ENCODE assay signal across 2 cellular contexts in the genomic region with DNA sequence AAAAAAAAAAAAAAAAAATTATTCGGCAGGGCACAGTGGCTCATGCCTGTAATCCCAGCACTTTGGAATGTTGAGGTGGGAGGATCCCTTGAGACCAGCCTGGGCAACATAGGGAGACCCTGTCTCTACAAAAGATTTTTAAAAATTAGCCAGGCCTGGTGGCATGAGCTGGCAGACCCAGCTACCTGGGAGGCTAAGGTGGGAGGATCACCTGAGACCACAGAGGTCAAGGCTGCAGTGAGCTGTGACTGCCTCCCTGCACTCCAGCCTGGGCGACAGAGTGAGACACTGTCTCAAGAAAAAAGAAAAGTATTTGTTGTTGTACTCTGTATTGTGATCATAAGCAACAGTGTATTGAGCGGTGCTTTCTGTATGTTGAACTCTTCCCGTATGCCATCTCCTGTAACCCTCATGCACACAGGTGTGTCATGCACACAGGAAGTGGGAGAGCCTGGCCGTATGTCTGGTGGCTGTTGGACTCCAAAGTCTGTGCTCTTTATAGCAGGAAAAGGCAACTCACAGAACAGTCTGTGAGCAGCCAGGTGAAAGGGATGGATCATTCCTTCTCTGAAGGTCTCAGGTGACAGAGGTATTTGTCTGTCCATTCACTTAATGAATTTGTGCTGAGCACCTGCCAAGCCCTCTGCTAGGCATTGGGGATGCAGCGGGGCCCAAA.
TF ChIP-seq lines count a peak whose summit lies in the region.

No MANE protein-coding gene starts in this region.

TF ChIP-seq in IMR-90, 13 proteins besides CTCF, POLR2A, EP300 and RAD21:
- TF ChIP-seq CEBPB (IDR thresholded peaks at IDR 0.05; ENCODE audit: low read depth, low read length), result no peak
- no peak for TF ChIP-seq SMC3 (IDR thresholded peaks at IDR 0.05; ENCODE audit: low read depth, low read length)
- TF ChIP-seq, protein P1, sequence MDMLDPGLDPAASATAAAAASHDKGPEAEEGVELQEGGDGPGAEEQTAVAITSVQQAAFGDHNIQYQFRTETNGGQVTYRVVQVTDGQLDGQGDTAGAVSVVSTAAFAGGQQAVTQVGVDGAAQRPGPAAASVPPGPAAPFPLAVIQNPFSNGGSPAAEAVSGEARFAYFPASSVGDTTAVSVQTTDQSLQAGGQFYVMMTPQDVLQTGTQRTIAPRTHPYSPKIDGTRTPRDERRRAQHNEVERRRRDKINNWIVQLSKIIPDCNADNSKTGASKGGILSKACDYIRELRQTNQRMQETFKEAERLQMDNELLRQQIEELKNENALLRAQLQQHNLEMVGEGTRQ (IDR thresholded peaks at IDR 0.05; ENCODE audit: low read depth, low read length), result no peak
- no peak for TF ChIP-seq MAFK (IDR thresholded peaks at IDR 0.05; ENCODE audit: low read depth, low read length)
- no peak for TF ChIP-seq NFE2L2 (IDR thresholded peaks at IDR 0.05; ENCODE audit: low read depth, low read length)
- TF ChIP-seq RFX5 (IDR thresholded peaks at IDR 0.05; ENCODE audit: low read depth, low read length), result no peak
- no peak for TF ChIP-seq RCOR1 (IDR thresholded peaks at IDR 0.05; ENCODE audit: insufficient replicate concordance, low read length)
- no peak for TF ChIP-seq CHD1 (IDR thresholded peaks at IDR 0.05; ENCODE audit: low read depth, low read length)
- TF ChIP-seq, protein P2, sequence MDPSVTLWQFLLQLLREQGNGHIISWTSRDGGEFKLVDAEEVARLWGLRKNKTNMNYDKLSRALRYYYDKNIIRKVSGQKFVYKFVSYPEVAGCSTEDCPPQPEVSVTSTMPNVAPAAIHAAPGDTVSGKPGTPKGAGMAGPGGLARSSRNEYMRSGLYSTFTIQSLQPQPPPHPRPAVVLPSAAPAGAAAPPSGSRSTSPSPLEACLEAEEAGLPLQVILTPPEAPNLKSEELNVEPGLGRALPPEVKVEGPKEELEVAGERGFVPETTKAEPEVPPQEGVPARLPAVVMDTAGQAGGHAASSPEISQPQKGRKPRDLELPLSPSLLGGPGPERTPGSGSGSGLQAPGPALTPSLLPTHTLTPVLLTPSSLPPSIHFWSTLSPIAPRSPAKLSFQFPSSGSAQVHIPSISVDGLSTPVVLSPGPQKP (IDR thresholded peaks at IDR 0.05; ENCODE audit: borderline replicate concordance, low read depth, low read length), result no peak
- TF ChIP-seq MXI1 (IDR thresholded peaks at IDR 0.05; ENCODE audit: borderline replicate concordance, low read depth, low read length), result no peak
- TF ChIP-seq MAZ (IDR thresholded peaks at IDR 0.05; ENCODE audit: borderline replicate concordance, low read depth, low read length), result no peak
- TF ChIP-seq FOS (IDR thresholded peaks at IDR 0.05; ENCODE audit: low read depth, low read length), result no peak
TF ChIP-seq in IMR-90: peak in this region for 0.

TF ChIP-seq in H1, 55 proteins besides CTCF, POLR2A, EP300 and RAD21:
- TF ChIP-seq ZNF274 (IDR thresholded peaks at IDR 0.05; ENCODE audit: borderline replicate concordance, extremely low read depth, low read length) (no peak), EGR1 (IDR thresholded peaks at IDR 0.05; ENCODE audit: borderline replicate concordance, low read depth, low read length) (no peak), CBX8 (IDR thresholded peaks at IDR 0.05; ENCODE audit: borderline replicate concordance, low read depth, low read length) (no peak), SIN3A (conservative IDR thresholded peaks at IDR 0.05 in 1 of 2, IDR thresholded peaks at IDR 0.05 in 1 of 2; ENCODE audit: low read depth in 1 of 2, low read length in 2 of 2) (no peak), GTF2F1 (IDR thresholded peaks at IDR 0.05; ENCODE audit: borderline replicate concordance, low read depth, low read length) (no peak), SAP30 (IDR thresholded peaks at IDR 0.05; ENCODE audit: insufficient read depth, insufficient replicate concordance, low read length) (no peak), POLR2AphosphoS5 (IDR thresholded peaks at IDR 0.05; ENCODE audit: low read depth, low read length) (no peak), CREB1 (IDR thresholded peaks at IDR 0.05) (no peak), HDAC6 (IDR thresholded peaks at IDR 0.05; ENCODE audit: low read depth, low read length) (no peak)
- TF ChIP-seq, protein P3, sequence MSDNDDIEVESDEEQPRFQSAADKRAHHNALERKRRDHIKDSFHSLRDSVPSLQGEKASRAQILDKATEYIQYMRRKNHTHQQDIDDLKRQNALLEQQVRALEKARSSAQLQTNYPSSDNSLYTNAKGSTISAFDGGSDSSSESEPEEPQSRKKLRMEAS (IDR thresholded peaks at IDR 0.05), result no peak
- TF ChIP-seq, protein P4, sequence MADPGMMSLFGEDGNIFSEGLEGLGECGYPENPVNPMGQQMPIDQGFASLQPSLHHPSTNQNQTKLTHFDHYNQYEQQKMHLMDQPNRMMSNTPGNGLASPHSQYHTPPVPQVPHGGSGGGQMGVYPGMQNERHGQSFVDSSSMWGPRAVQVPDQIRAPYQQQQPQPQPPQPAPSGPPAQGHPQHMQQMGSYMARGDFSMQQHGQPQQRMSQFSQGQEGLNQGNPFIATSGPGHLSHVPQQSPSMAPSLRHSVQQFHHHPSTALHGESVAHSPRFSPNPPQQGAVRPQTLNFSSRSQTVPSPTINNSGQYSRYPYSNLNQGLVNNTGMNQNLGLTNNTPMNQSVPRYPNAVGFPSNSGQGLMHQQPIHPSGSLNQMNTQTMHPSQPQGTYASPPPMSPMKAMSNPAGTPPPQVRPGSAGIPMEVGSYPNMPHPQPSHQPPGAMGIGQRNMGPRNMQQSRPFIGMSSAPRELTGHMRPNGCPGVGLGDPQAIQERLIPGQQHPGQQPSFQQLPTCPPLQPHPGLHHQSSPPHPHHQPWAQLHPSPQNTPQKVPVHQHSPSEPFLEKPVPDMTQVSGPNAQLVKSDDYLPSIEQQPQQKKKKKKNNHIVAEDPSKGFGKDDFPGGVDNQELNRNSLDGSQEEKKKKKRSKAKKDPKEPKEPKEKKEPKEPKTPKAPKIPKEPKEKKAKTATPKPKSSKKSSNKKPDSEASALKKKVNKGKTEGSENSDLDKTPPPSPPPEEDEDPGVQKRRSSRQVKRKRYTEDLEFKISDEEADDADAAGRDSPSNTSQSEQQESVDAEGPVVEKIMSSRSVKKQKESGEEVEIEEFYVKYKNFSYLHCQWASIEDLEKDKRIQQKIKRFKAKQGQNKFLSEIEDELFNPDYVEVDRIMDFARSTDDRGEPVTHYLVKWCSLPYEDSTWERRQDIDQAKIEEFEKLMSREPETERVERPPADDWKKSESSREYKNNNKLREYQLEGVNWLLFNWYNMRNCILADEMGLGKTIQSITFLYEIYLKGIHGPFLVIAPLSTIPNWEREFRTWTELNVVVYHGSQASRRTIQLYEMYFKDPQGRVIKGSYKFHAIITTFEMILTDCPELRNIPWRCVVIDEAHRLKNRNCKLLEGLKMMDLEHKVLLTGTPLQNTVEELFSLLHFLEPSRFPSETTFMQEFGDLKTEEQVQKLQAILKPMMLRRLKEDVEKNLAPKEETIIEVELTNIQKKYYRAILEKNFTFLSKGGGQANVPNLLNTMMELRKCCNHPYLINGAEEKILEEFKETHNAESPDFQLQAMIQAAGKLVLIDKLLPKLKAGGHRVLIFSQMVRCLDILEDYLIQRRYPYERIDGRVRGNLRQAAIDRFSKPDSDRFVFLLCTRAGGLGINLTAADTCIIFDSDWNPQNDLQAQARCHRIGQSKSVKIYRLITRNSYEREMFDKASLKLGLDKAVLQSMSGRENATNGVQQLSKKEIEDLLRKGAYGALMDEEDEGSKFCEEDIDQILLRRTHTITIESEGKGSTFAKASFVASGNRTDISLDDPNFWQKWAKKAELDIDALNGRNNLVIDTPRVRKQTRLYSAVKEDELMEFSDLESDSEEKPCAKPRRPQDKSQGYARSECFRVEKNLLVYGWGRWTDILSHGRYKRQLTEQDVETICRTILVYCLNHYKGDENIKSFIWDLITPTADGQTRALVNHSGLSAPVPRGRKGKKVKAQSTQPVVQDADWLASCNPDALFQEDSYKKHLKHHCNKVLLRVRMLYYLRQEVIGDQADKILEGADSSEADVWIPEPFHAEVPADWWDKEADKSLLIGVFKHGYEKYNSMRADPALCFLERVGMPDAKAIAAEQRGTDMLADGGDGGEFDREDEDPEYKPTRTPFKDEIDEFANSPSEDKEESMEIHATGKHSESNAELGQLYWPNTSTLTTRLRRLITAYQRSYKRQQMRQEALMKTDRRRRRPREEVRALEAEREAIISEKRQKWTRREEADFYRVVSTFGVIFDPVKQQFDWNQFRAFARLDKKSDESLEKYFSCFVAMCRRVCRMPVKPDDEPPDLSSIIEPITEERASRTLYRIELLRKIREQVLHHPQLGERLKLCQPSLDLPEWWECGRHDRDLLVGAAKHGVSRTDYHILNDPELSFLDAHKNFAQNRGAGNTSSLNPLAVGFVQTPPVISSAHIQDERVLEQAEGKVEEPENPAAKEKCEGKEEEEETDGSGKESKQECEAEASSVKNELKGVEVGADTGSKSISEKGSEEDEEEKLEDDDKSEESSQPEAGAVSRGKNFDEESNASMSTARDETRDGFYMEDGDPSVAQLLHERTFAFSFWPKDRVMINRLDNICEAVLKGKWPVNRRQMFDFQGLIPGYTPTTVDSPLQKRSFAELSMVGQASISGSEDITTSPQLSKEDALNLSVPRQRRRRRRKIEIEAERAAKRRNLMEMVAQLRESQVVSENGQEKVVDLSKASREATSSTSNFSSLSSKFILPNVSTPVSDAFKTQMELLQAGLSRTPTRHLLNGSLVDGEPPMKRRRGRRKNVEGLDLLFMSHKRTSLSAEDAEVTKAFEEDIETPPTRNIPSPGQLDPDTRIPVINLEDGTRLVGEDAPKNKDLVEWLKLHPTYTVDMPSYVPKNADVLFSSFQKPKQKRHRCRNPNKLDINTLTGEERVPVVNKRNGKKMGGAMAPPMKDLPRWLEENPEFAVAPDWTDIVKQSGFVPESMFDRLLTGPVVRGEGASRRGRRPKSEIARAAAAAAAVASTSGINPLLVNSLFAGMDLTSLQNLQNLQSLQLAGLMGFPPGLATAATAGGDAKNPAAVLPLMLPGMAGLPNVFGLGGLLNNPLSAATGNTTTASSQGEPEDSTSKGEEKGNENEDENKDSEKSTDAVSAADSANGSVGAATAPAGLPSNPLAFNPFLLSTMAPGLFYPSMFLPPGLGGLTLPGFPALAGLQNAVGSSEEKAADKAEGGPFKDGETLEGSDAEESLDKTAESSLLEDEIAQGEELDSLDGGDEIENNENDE (IDR thresholded peaks at IDR 0.05; ENCODE audit: insufficient replicate concordance, low read length), result no peak
- TF ChIP-seq, protein P1 (IDR thresholded peaks at IDR 0.05; ENCODE audit: low read length), result no peak
TF ChIP-seq in H1: peak in this region for 0.
